28 cellular contexts compared by ENCODE assay signal in the genomic region with DNA sequence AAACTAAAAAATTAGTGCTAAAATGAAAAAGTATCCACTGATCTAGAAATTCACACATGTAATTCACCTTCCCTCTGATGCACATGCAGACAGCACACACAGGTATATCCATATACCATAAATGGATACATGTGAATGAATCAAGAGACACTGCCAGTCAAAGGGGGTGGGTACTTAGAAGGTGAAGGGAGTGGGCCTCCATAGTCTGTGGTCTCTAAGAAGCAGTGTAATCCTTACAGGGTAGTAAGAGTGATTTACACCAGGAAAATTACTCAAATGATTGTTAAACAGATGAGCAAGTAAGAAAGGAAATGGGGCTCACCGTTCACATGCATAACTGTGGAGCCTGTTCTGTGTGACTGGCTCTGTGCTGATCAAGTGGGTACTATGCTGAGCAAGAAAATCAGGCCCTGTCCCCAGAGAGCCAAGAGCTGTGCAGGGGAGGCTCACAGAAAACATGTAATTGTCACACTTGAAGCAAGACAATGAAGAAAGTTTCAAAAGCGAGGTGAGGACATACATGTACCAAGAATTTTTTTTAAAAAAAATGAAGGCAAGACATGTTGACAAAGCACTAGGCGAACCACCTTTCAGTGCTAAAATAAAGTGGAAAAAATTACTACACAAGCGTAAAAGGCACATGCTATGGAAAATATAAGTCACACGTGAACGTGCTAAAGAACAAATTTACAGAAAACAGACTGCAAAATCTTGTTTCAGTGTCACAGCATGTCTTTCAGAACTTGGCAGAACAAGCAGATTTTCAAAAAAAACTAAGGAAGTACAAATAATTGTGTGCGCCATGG. TPM values are rescaled to one million over a fixed set of nuclear protein-coding genes. Genes with fewer than 3 reads are reported as not detected.
A peak's percentile ranks its signal among the peaks of the same experiment; 100 is the strongest.
DNase-seq lines count a peak whose midpoint lies in the region; ATAC-seq and TF ChIP-seq lines count a peak whose summit lies in the region.
"Had no signal": no experiment of that assay in that cellular context is flagged by ENCODE, and none has a peak within 500 bp of the region (broad histone marks: within the 10 kb centered on the region; RNA-seq: fewer than 3 reads in every experiment).

No MANE protein-coding gene starts in this region.

- H3K27me3 ChIP-seq in duodenal mucosa (ENCODE audit: control insufficient read depth in 1 of 2, insufficient read depth in 2 of 2, low read length in 2 of 2) (peaks cover 0 to 5% of the 10 kb centered on the region in 2 donors), adrenal gland (no peaks in the 10 kb centered on the region)
- H3K27me3 ChIP-seq: BLaER1 treated with 17β-estradiol and CSF1 and Interleukin-3, amounts not matched to agents 10 nM and 100 nM; Peyer's patch had no signal

- no peak overlapping the region for H3K4me3 Mint-ChIP-seq in activated CD4-positive, alpha-beta memory T cell treated with anti-CD3 and anti-CD28 coated beads for 36 hours
- no peak overlapping the region for H3K4me3 Mint-ChIP-seq in activated CD4-positive, alpha-beta memory T cell treated with anti-CD3 and anti-CD28 coated beads, Interleukin-2, amount 10 ng/mL, durations not matched to agents 7 days and 5 days
- no peak overlapping the region for H3K4me3 Mint-ChIP-seq in stimulated activated naive CD8-positive, alpha-beta T cell treated with anti-CD3 and anti-CD28 coated beads, Interleukin-15, amount 100 ng/mL, for 72 hours
- H3K4me3 Mint-ChIP-seq: CD4-positive, alpha-beta T cell had no signal

- no peak for TF ChIP-seq CTCF in adrenal gland (IDR thresholded peaks at IDR 0.05)

- H3K27ac ChIP-seq in duodenal mucosa (ENCODE audit: low read depth, low read length) (no peak overlapping the region), adrenal gland (no peak overlapping the region)
- H3K27ac ChIP-seq: BLaER1 treated with 17β-estradiol and CSF1 and Interleukin-3, amounts not matched to agents 10 nM and 100 nM; GM23248; Peyer's patch; SK-N-MC had no signal

- ATAC-seq in stimulated activated naive CD8-positive, alpha-beta T cell treated with anti-CD3 and anti-CD28 coated beads, Interleukin-15, amount 100 ng/mL, for 72 hours, result no peak

- H3K36me3 Mint-ChIP-seq in activated CD4-positive, alpha-beta memory T cell treated with anti-CD3 and anti-CD28 coated beads for 36 hours, result no peaks in the 10 kb centered on the region
- no peaks in the 10 kb centered on the region for H3K36me3 Mint-ChIP-seq in activated CD4-positive, alpha-beta memory T cell treated with anti-CD3 and anti-CD28 coated beads, Interleukin-2, amount 10 ng/mL, durations not matched to agents 7 days and 5 days (ENCODE audit: low read depth)

- H3K36me3 ChIP-seq in duodenal mucosa (ENCODE audit: control insufficient read depth in 1 of 2, insufficient read depth in 2 of 2, low read length in 2 of 2) (no peaks in the 10 kb centered on the region), adrenal gland (replicated peaks in 1 of 2) (no peaks in the 10 kb centered on the region)
- H3K36me3 ChIP-seq: BLaER1 treated with 17β-estradiol and CSF1 and Interleukin-3, amounts not matched to agents 10 nM and 100 nM; Peyer's patch had no signal

- H3K4me1 Mint-ChIP-seq in activated CD4-positive, alpha-beta memory T cell treated with anti-CD3 and anti-CD28 coated beads for 36 hours (ENCODE audit: low read depth), result no peaks in the 10 kb centered on the region
- no peaks in the 10 kb centered on the region for H3K4me1 Mint-ChIP-seq in activated CD4-positive, alpha-beta memory T cell treated with anti-CD3 and anti-CD28 coated beads, Interleukin-2, amount 10 ng/mL, durations not matched to agents 7 days and 5 days
- H3K4me1 Mint-ChIP-seq in stimulated activated naive CD8-positive, alpha-beta T cell treated with anti-CD3 and anti-CD28 coated beads, Interleukin-15, amount 100 ng/mL, for 72 hours, result peaks cover 5% of the 10 kb centered on the region

- H3K9me3 Mint-ChIP-seq in activated CD4-positive, alpha-beta memory T cell treated with anti-CD3 and anti-CD28 coated beads for 36 hours, result no peaks in the 10 kb centered on the region
- H3K9me3 Mint-ChIP-seq in activated CD4-positive, alpha-beta memory T cell treated with anti-CD3 and anti-CD28 coated beads, Interleukin-2, amount 10 ng/mL, durations not matched to agents 7 days and 5 days, result no peaks in the 10 kb centered on the region
- H3K9me3 Mint-ChIP-seq in stimulated activated naive CD8-positive, alpha-beta T cell treated with anti-CD3 and anti-CD28 coated beads, Interleukin-15, amount 100 ng/mL, for 72 hours, result no peaks in the 10 kb centered on the region

- H3K9me3 ChIP-seq in duodenal mucosa (ENCODE audit: control insufficient read depth in 1 of 2, low read length in 2 of 2), result no peaks in the 10 kb centered on the region
- no peaks in the 10 kb centered on the region for H3K9me3 ChIP-seq in adrenal gland (replicated peaks in 1 of 3)
- H3K9me3 ChIP-seq: Peyer's patch had no signal

- no peak for DNase-seq in activated CD4-positive, alpha-beta memory T cell treated with anti-CD3 and anti-CD28 coated beads for 36 hours
- DNase-seq in activated CD4-positive, alpha-beta memory T cell treated with anti-CD3 and anti-CD28 coated beads, Interleukin-2, amount 10 ng/mL, durations not matched to agents 7 days and 5 days, result no peak
- peak; percentile 9 for DNase-seq in stimulated activated CD4-positive, alpha-beta T cell treated with anti-CD3 and anti-CD28 coated beads, Interleukin-1b, Interleukin-23, amount 100 ng/mL, for 48 hours
- no peak for DNase-seq in stimulated activated CD4-positive, alpha-beta T cell treated with anti-CD3 and anti-CD28 coated beads, Interleukin-12 subunit alpha, Interleukin-12 subunit beta, amount 100 ng/mL, for 4 hours
- DNase-seq in stimulated activated naive CD8-positive, alpha-beta T cell treated with anti-CD3 and anti-CD28 coated beads, Interleukin-15, amount 100 ng/mL, for 72 hours, result no peak
- DNase-seq in adrenal gland (no peak), NCI-H1417 treated with DMSO at 0.1 percent for 48 hours (lab: John Stamatoyannopoulos, UW) (no peak)
- DNase-seq: CD4-positive, alpha-beta T cell; COR-L47; DMS53; GM23248; H7; KBM-7; NCI-H1105 treated with DMSO at 0.1 percent for 48 hours; NCI-H2029; NCI-H446 treated with DMSO at 0.1 percent for 48 hours; NCI-H526; OCI-M1; Peyer's patch; SIG-M5 had no signal

- intact Hi-C loops in activated CD4-positive, alpha-beta memory T cell treated with anti-CD3 and anti-CD28 coated beads for 36 hours (cut with micrococcal nuclease), result no loop called here
- intact Hi-C loops in adrenal gland (cut with DNase I), result no loop called here

- H3K27ac Mint-ChIP-seq in activated CD4-positive, alpha-beta memory T cell treated with anti-CD3 and anti-CD28 coated beads for 36 hours, result peak overlapping the region; percentile 34
- H3K27ac Mint-ChIP-seq in activated CD4-positive, alpha-beta memory T cell treated with anti-CD3 and anti-CD28 coated beads, Interleukin-2, amount 10 ng/mL, durations not matched to agents 7 days and 5 days, result no peak overlapping the region
- peak overlapping the region; percentile 4 to 11 for H3K27ac Mint-ChIP-seq in stimulated activated naive CD8-positive, alpha-beta T cell treated with anti-CD3 and anti-CD28 coated beads, Interleukin-15, amount 100 ng/mL, for 72 hours
- H3K27ac Mint-ChIP-seq: CD4-positive, alpha-beta T cell had no signal

- peak overlapping the region in 1 of 2 donors; percentile 59 for H3K9ac ChIP-seq in duodenal mucosa (ENCODE audit: low read depth in 1 of 2, low read length in 2 of 2)
- H3K9ac ChIP-seq: BLaER1 treated with 17β-estradiol and CSF1 and Interleukin-3, amounts not matched to agents 10 nM and 100 nM; GM23248 had no signal

- POLR2A ChIA-PET in activated CD4-positive, alpha-beta memory T cell treated with anti-CD3 and anti-CD28 coated beads for 36 hours (lab: Charles Lee), result no interaction called here
- POLR2A ChIA-PET in activated CD4-positive, alpha-beta memory T cell treated with anti-CD3 and anti-CD28 coated beads, Interleukin-2, amount 10 ng/mL, durations not matched to agents 7 days and 5 days (lab: Charles Lee), result no interaction called here

- CTCF ChIA-PET in activated CD4-positive, alpha-beta memory T cell treated with anti-CD3 and anti-CD28 coated beads for 36 hours (lab: Charles Lee), result interaction anchor here (1.2 kb wide), 1 partner anchor 32 kb away, joined by 3 read pairs; no protein-coding TSS in a partner anchor
- CTCF ChIA-PET in activated CD4-positive, alpha-beta memory T cell treated with anti-CD3 and anti-CD28 coated beads, Interleukin-2, amount 10 ng/mL, durations not matched to agents 7 days and 5 days (lab: Charles Lee), result no interaction called here

- peaks cover 16 to 17% of the 10 kb centered on the region in 2 donors for H3K4me1 ChIP-seq in duodenal mucosa (ENCODE audit: control insufficient read depth in 1 of 2, insufficient read depth in 2 of 2, low read length in 2 of 2)
- no peaks in the 10 kb centered on the region for H3K4me1 ChIP-seq in adrenal gland (replicated peaks in 1 of 2)
- H3K4me1 ChIP-seq: Peyer's patch had no signal

- H3K4me3 ChIP-seq in duodenal mucosa (ENCODE audit: low read depth in 1 of 2, low read length in 2 of 2) (peak overlapping the region; percentile 76 to 87), adrenal gland (no peak overlapping the region)
- H3K4me3 ChIP-seq: BLaER1 treated with 17β-estradiol and CSF1 and Interleukin-3, amounts not matched to agents 10 nM and 100 nM; GM23248; SK-N-MC had no signal

- peaks cover 1% of the 10 kb centered on the region for H3K27me3 Mint-ChIP-seq in activated CD4-positive, alpha-beta memory T cell treated with anti-CD3 and anti-CD28 coated beads for 36 hours
- H3K27me3 Mint-ChIP-seq in activated CD4-positive, alpha-beta memory T cell treated with anti-CD3 and anti-CD28 coated beads, Interleukin-2, amount 10 ng/mL, durations not matched to agents 7 days and 5 days, result peaks cover 2% of the 10 kb centered on the region
- H3K27me3 Mint-ChIP-seq in stimulated activated naive CD8-positive, alpha-beta T cell treated with anti-CD3 and anti-CD28 coated beads, Interleukin-15, amount 100 ng/mL, for 72 hours, result no peaks in the 10 kb centered on the region
- H3K27me3 Mint-ChIP-seq: CD4-positive, alpha-beta T cell had no signal

- no peak for TF ChIP-seq POLR2A in adrenal gland (IDR thresholded peaks at IDR 0.05)

- 84 to 87% (median 84%) methylated on average over 7 of the region's 7 CpGs for WGBS in adrenal gland, 4 donors

RNA-seq across cellular contexts. Expression of a gene that starts 2.4 kb away (rescaled TPM):
- total RNA-seq in activated CD4-positive, alpha-beta memory T cell treated with anti-CD3 and anti-CD28 coated beads for 36 hours, result not detected
- not detected for total RNA-seq in activated CD4-positive, alpha-beta memory T cell treated with anti-CD3 and anti-CD28 coated beads, Interleukin-2, amount 10 ng/mL, durations not matched to agents 7 days and 5 days
- 1 to 10 TPM in 1 of 8 donors, under 1 TPM in 3, not detected in 4; 0.50 to 1.9 (median 0.88) TPM for total RNA-seq in adrenal gland
- under 1 TPM; 0.07 to 0.32 (median 0.15) TPM for polyA plus RNA-seq in adrenal gland
- total RNA-seq: CD4-positive, alpha-beta T cell; Daoy; G401; GM23248; LHCN-M2; MCF 10A had no signal
- polyA plus RNA-seq: AG04450, GM23248 had no signal

RNA-seq across cellular contexts. Expression of a gene that starts 40.3 kb away (rescaled TPM):
- total RNA-seq in activated CD4-positive, alpha-beta memory T cell treated with anti-CD3 and anti-CD28 coated beads for 36 hours, result 10 to 100 TPM; 17.9 to 20.5 TPM
- 10 to 100 TPM; 19.4 to 20.0 TPM for total RNA-seq in activated CD4-positive, alpha-beta memory T cell treated with anti-CD3 and anti-CD28 coated beads, Interleukin-2, amount 10 ng/mL, durations not matched to agents 7 days and 5 days
- 10 to 100 TPM in 7 of 8 donors, 1 to 10 TPM in 1; 8.5 to 23.6 (median 14.8) TPM for total RNA-seq in adrenal gland
- polyA plus RNA-seq in adrenal gland, result 10 to 100 TPM; 17.5 to 39.7 (median 25.1) TPM

Comparison
In these comparisons a context has a peak if more than half of its experiments do, and no peak if none do; other contexts are left out.
1. H3K4me3 ChIP-seq: peak in duodenal mucosa (2 of 2); none in adrenal gland (0 of 4).